In the genomic region with DNA sequence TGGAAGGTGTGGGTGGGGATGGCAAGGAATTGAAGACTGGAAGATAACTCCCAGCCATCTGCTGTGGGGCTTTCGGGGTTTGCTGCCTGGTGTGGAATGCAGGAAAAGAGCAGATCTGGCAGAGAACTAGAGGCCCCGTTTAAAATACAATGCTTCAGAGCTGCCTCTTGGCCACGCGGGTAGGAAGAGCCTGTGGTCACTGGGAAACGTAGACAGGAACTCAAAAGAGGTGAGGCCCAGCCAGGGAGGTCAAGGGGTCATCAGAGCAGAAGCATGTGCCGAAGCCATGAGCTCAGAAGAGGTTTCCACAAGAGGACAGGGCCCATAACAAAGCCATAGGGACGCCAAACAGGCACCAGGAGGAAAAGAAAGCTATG, we compare ENCODE assay signal across 9 cellular contexts. TPM values are rescaled to one million over a fixed set of nuclear protein-coding genes. Genes with fewer than 3 reads are reported as not detected.
A peak's percentile ranks its signal among the peaks of the same experiment; 100 is the strongest.
DNase-seq lines count a peak whose midpoint lies in the region; ATAC-seq and TF ChIP-seq lines count a peak whose summit lies in the region.
"Had no signal": no experiment of that assay in that cellular context is flagged by ENCODE, and none has a peak within 500 bp of the region (broad histone marks: within the 10 kb centered on the region; RNA-seq: fewer than 3 reads in every experiment).

No MANE protein-coding gene starts in this region.

- peaks cover 14 to 43% (median 25%) of the 10 kb centered on the region in 4 donors for H3K4me1 Mint-ChIP-seq in CD4-positive, CD25-positive, alpha-beta regulatory T cell

- H3K27ac ChIP-seq in CD4-positive, CD25-positive, alpha-beta regulatory T cell (ENCODE audit: insufficient read depth, low read length, poor library complexity, severe bottlenecking) = no peak overlapping the region
- no peak overlapping the region for H3K27ac ChIP-seq in adrenal gland
- H3K27ac ChIP-seq in mesodermal cell (ENCODE audit: low read depth, low read length, severe bottlenecking) = peak overlapping the region; percentile 76

- H3K36me3 Mint-ChIP-seq in CD4-positive, CD25-positive, alpha-beta regulatory T cell = peaks cover 12% of the 10 kb centered on the region

- no peak for TF ChIP-seq CTCF in adrenal gland (IDR thresholded peaks at IDR 0.05)

- 50 to 82% (median 57%) methylated on average over 7 of the region's 7 CpGs for WGBS in adrenal gland, 4 donors
- 73 to 77% methylated on average over 5 to 6 of the region's 7 CpGs for WGBS in mesodermal cell (ENCODE audit: insufficient coverage in 2 of 2), 2 experiments

- H3K9me3 ChIP-seq in CD4-positive, CD25-positive, alpha-beta regulatory T cell (ENCODE audit: control insufficient read depth in 2 of 2, low read length in 2 of 2) = no peaks in the 10 kb centered on the region
- no peaks in the 10 kb centered on the region for H3K9me3 ChIP-seq in adrenal gland (replicated peaks in 1 of 3)
- H3K9me3 ChIP-seq in mesodermal cell (ENCODE audit: control insufficient read depth, low read length) = no peaks in the 10 kb centered on the region

- peaks cover 0 to 2% (median 0%) of the 10 kb centered on the region in 7 donors for H3K9me3 Mint-ChIP-seq in CD4-positive, CD25-positive, alpha-beta regulatory T cell

- peak overlapping the region in 2 of 3 donors; percentile 26 to 43 for H3K27ac Mint-ChIP-seq in CD4-positive, CD25-positive, alpha-beta regulatory T cell

- H3K4me3 ChIP-seq in CD4-positive, CD25-positive, alpha-beta regulatory T cell (ENCODE audit: low read depth, low read length) = no peak overlapping the region
- no peak overlapping the region for H3K4me3 ChIP-seq in adrenal gland
- no peak overlapping the region for H3K4me3 ChIP-seq in mesodermal cell (ENCODE audit: extremely low read depth, insufficient read depth, low read length, poor library complexity, severe bottlenecking)

- no peak for DNase-seq in CD4-positive, CD25-positive, alpha-beta regulatory T cell
- peak in 4 of 7 donors; percentile 10 to 53 (median 34) for DNase-seq in adrenal gland
- no peak for DNase-seq in pons (ENCODE audit: low spot score)
- DNase-seq in NAMALWA (ENCODE audit: low spot score) = no peak
- no peak for DNase-seq in NCI-H82 treated with DMSO at 0.1 percent for 48 hours (lab: John Stamatoyannopoulos, UW; ENCODE audit: unreplicated experiment)

- peak overlapping the region in 1 of 4 donors; percentile 44 for H3K4me3 Mint-ChIP-seq in CD4-positive, CD25-positive, alpha-beta regulatory T cell

- no peaks in the 10 kb centered on the region for H3K36me3 ChIP-seq in CD4-positive, CD25-positive, alpha-beta regulatory T cell (ENCODE audit: control insufficient read depth, insufficient read depth, low read length)
- H3K36me3 ChIP-seq in adrenal gland (replicated peaks in 1 of 2) = no peaks in the 10 kb centered on the region
- no peaks in the 10 kb centered on the region for H3K36me3 ChIP-seq in mesodermal cell (ENCODE audit: control insufficient read depth, insufficient read depth, low read length)

- intact Hi-C loops in adrenal gland (cut with DNase I) = no loop called here

- no peaks in the 10 kb centered on the region for H3K27me3 Mint-ChIP-seq in CD4-positive, CD25-positive, alpha-beta regulatory T cell

- no peak for TF ChIP-seq POLR2A in adrenal gland (IDR thresholded peaks at IDR 0.05)

- H3K4me1 ChIP-seq in CD4-positive, CD25-positive, alpha-beta regulatory T cell (ENCODE audit: control insufficient read depth, insufficient read depth, low read length, poor library complexity, severe bottlenecking) = no peaks in the 10 kb centered on the region
- H3K4me1 ChIP-seq in adrenal gland (replicated peaks in 1 of 2) (peaks cover 6 to 21% of the 10 kb centered on the region in 2 donors), mesodermal cell (ENCODE audit: control insufficient read depth, insufficient read depth, low read length, poor library complexity, severe bottlenecking) (peaks cover 12% of the 10 kb centered on the region)

- no peaks in the 10 kb centered on the region for H3K27me3 ChIP-seq in CD4-positive, CD25-positive, alpha-beta regulatory T cell (ENCODE audit: control insufficient read depth, insufficient read depth, low read length)
- no peaks in the 10 kb centered on the region for H3K27me3 ChIP-seq in adrenal gland

- no peak for ATAC-seq in CD4-positive, CD25-positive, alpha-beta regulatory T cell (ENCODE audit: low read depth in 2 of 2)
- ATAC-seq in HG02678 (IDR thresholded peaks at IDR 0.05; ENCODE audit: unreplicated experiment) (peak; percentile 35), GM21381 (IDR thresholded peaks at IDR 0.05; ENCODE audit: unreplicated experiment) (no peak)
- ATAC-seq: Panc1 had no signal

RNA-seq across cellular contexts. Expression of a gene that starts 14.5 kb away (rescaled TPM):
- total RNA-seq in CD4-positive, CD25-positive, alpha-beta regulatory T cell = 1.6 TPM
- 1 to 10 TPM in 3 of 4 donors, under 1 TPM in 1; 0.54 to 1.3 (median 1.2) TPM for polyA plus RNA-seq in CD4-positive, CD25-positive, alpha-beta regulatory T cell
- 10 to 100 TPM in 1 of 8 donors, 1 to 10 TPM in 7; 3.4 to 11.4 (median 4.8) TPM for total RNA-seq in adrenal gland
- polyA plus RNA-seq in adrenal gland = 10 to 100 TPM in 1 of 3 donors, 1 to 10 TPM in 2; 1.4 to 12.2 (median 2.0) TPM
- 2.7 TPM for polyA plus RNA-seq in mesodermal cell (2013, experiment 1 of 2)
- 2.2 TPM for polyA plus RNA-seq in mesodermal cell (2013, experiment 2 of 2)

RNA-seq across cellular contexts. Expression of a gene that starts 14.9 kb away (rescaled TPM):
- 14.9 TPM for total RNA-seq in CD4-positive, CD25-positive, alpha-beta regulatory T cell
- polyA plus RNA-seq in CD4-positive, CD25-positive, alpha-beta regulatory T cell = 10 to 100 TPM; 20.1 to 26.4 (median 23.3) TPM
- total RNA-seq in adrenal gland = 10 to 100 TPM in 6 of 8 donors, 1 to 10 TPM in 2; 5.8 to 29.3 (median 14.6) TPM
- polyA plus RNA-seq in adrenal gland = 10 to 100 TPM in 1 of 3 donors, 1 to 10 TPM in 2; 4.3 to 16.6 (median 7.2) TPM
- polyA plus RNA-seq in mesodermal cell (2013, experiment 1 of 2) = 22.2 TPM
- 21.8 TPM for polyA plus RNA-seq in mesodermal cell (2013, experiment 2 of 2)

Comparison
In these comparisons a context has a peak if more than half of its experiments do, and no peak if none do; other contexts are left out.
1. DNase-seq: peak in adrenal gland (4 of 7); none in CD4-positive, CD25-positive, alpha-beta regulatory T cell (0 of 3), pons (single experiment), NAMALWA (single experiment) and NCI-H82 treated with DMSO at 0.1 percent for 48 hours (single experiment).